Comparison of ENCODE assay signal across 12 cellular contexts in the genomic region with DNA sequence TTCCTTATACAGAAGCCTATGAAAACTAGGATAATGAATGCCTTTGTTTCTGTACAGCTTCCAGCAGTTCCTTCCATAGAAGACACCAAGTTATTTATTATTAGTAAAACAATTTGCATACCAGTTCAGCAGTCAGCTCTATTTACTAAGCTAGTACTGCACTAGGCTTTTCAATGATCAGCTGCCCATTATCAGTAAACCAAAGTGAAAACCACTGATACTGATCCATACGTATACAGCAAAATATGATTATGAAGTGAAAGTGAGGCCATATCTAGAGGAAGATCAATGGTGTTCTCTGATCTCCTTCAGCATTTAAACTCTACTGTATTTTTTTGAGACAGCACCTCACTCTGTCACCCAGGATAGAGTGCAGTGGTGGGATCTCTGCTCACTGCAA. TPM values are rescaled to one million over a fixed set of nuclear protein-coding genes. Genes with fewer than 3 reads are reported as not detected.
DNase-seq lines count a peak whose midpoint lies in the region; ATAC-seq and TF ChIP-seq lines count a peak whose summit lies in the region.
"Had no signal": no experiment of that assay in that cellular context is flagged by ENCODE, and none has a peak within 500 bp of the region (broad histone marks: within the 10 kb centered on the region; RNA-seq: fewer than 3 reads in every experiment).

No MANE protein-coding gene starts in this region.

- peaks cover 78% of the 10 kb centered on the region for H3K4me1 Mint-ChIP-seq in activated T-cell treated with anti-CD3 and anti-CD28 coated beads, Interleukin-2, amount 50 U/mL, for 24 hours (ENCODE audit: low read depth)
- H3K4me1 Mint-ChIP-seq in activated T-helper 2 cell treated with anti-CD3 and anti-CD28 coated beads, Interferon-gamma antibody, Interleukin-2, Interleukin-4, amounts not matched to agents 10 μg/mL and 5 μg/mL and 100 μg/mL, durations not matched to agents 14 hours and 24 hours and 36 hours (ENCODE audit: low read depth), result peaks cover 65% of the 10 kb centered on the region
- H3K4me1 Mint-ChIP-seq in stimulated activated naive CD8-positive, alpha-beta T cell treated with anti-CD3 and anti-CD28 coated beads, Interleukin-15, amount 100 ng/mL, for 72 hours, result peaks cover 69% of the 10 kb centered on the region

- no peak overlapping the region for H2BK15ac ChIP-seq in mesendoderm (replicated peaks; ENCODE audit: low read depth)

- peaks cover 5% of the 10 kb centered on the region for H3K4me1 ChIP-seq in mesendoderm (ENCODE audit: control insufficient read depth, low read depth, low read length)

- H3K36me3 ChIP-seq in mesendoderm (ENCODE audit: control insufficient read depth, insufficient read depth, low read length), result peaks cover 22% of the 10 kb centered on the region

- H3K27ac ChIP-seq in mesendoderm (ENCODE audit: low read depth, low read length), result no peak overlapping the region

- H3K23ac ChIP-seq in mesendoderm (ENCODE audit: low read length), result no peak overlapping the region

- no peaks in the 10 kb centered on the region for H3K9me3 Mint-ChIP-seq in activated T-cell treated with anti-CD3 and anti-CD28 coated beads, Interleukin-2, amount 50 U/mL, for 24 hours
- no peaks in the 10 kb centered on the region for H3K9me3 Mint-ChIP-seq in activated T-helper 2 cell treated with anti-CD3 and anti-CD28 coated beads, Interferon-gamma antibody, Interleukin-2, Interleukin-4, amounts not matched to agents 10 μg/mL and 5 μg/mL and 100 μg/mL, durations not matched to agents 14 hours and 24 hours and 36 hours
- no peaks in the 10 kb centered on the region for H3K9me3 Mint-ChIP-seq in stimulated activated naive CD8-positive, alpha-beta T cell treated with anti-CD3 and anti-CD28 coated beads, Interleukin-15, amount 100 ng/mL, for 72 hours

- H3K27me3 ChIP-seq in mesendoderm (ENCODE audit: insufficient read depth, low read length, poor library complexity), result no peaks in the 10 kb centered on the region
- H3K27me3 ChIP-seq: transverse colon had no signal

- H3K18ac ChIP-seq in mesendoderm (ENCODE audit: low read length), result no peak overlapping the region

- DNase-seq in activated T-cell treated with anti-CD3 and anti-CD28 coated beads, Interleukin-2, amount 50 U/mL, for 24 hours, result no peak
- DNase-seq in activated T-cell treated with anti-CD3 and anti-CD28 coated beads, Interleukin-2, amount 50 U/mL, for 1 hour, result no peak
- DNase-seq in activated T-helper 2 cell treated with anti-CD3 and anti-CD28 coated beads, Interferon-gamma antibody, Interleukin-2, Interleukin-4, amounts not matched to agents 10 μg/mL and 5 μg/mL and 100 μg/mL, durations not matched to agents 14 hours and 24 hours and 36 hours (ENCODE audit: low spot score), result no peak
- no peak for DNase-seq in fibroblast of villous mesenchyme (ENCODE audit: low read depth)
- DNase-seq in stimulated activated naive CD8-positive, alpha-beta T cell treated with anti-CD3 and anti-CD28 coated beads, Interleukin-15, amount 100 ng/mL, for 72 hours, result no peak
- DNase-seq in mesendoderm, result no peak
- DNase-seq: activated CD4-positive, CD25-positive, alpha-beta regulatory T cell; RPMI8226; stimulated activated CD4-positive, alpha-beta T cell treated with anti-CD3 and anti-CD28 coated beads, Interleukin-2, amount 100 ng/mL, for 48 hours; transverse colon had no signal

- no peak overlapping the region for H3K4me2 ChIP-seq in mesendoderm (ENCODE audit: low read length)

- H3K4ac ChIP-seq in mesendoderm (ENCODE audit: low read depth, low read length), result no peak overlapping the region

- peak overlapping the region; percentile 10 for H3K4me3 ChIP-seq in fibroblast of villous mesenchyme (ENCODE audit: low read depth, low read length)
- H3K4me3 ChIP-seq in mesendoderm (ENCODE audit: low read length), result no peak overlapping the region

- no peak overlapping the region for H2BK5ac ChIP-seq in mesendoderm (ENCODE audit: low read length)

- H2BK120ac ChIP-seq in mesendoderm (ENCODE audit: low read depth, low read length), result no peak overlapping the region

- no CpG with 5 or more reads among the region's 1 CpG for WGBS in mesendoderm (ENCODE audit: extremely low coverage, insufficient coverage, low lambda C conversion rate)

- no peak for ATAC-seq in stimulated activated naive CD8-positive, alpha-beta T cell treated with anti-CD3 and anti-CD28 coated beads, Interleukin-15, amount 100 ng/mL, for 72 hours
- ATAC-seq in GM18519 (IDR thresholded peaks at IDR 0.05; ENCODE audit: low FRiP score, unreplicated experiment) (no peak), HG03135 (IDR thresholded peaks at IDR 0.05; ENCODE audit: unreplicated experiment) (no peak)

- H3K36me3 Mint-ChIP-seq in activated T-cell treated with anti-CD3 and anti-CD28 coated beads, Interleukin-2, amount 50 U/mL, for 24 hours (ENCODE audit: low read depth), result peaks cover 94% of the 10 kb centered on the region
- H3K36me3 Mint-ChIP-seq in activated T-helper 2 cell treated with anti-CD3 and anti-CD28 coated beads, Interferon-gamma antibody, Interleukin-2, Interleukin-4, amounts not matched to agents 10 μg/mL and 5 μg/mL and 100 μg/mL, durations not matched to agents 14 hours and 24 hours and 36 hours (ENCODE audit: low read depth), result peaks cover 90% of the 10 kb centered on the region

- H3K27me3 Mint-ChIP-seq in activated T-cell treated with anti-CD3 and anti-CD28 coated beads, Interleukin-2, amount 50 U/mL, for 24 hours, result no peaks in the 10 kb centered on the region
- H3K27me3 Mint-ChIP-seq in activated T-helper 2 cell treated with anti-CD3 and anti-CD28 coated beads, Interferon-gamma antibody, Interleukin-2, Interleukin-4, amounts not matched to agents 10 μg/mL and 5 μg/mL and 100 μg/mL, durations not matched to agents 14 hours and 24 hours and 36 hours (ENCODE audit: low read depth), result no peaks in the 10 kb centered on the region
- no peaks in the 10 kb centered on the region for H3K27me3 Mint-ChIP-seq in stimulated activated naive CD8-positive, alpha-beta T cell treated with anti-CD3 and anti-CD28 coated beads, Interleukin-15, amount 100 ng/mL, for 72 hours

- no peak overlapping the region for H4K5ac ChIP-seq in mesendoderm (ENCODE audit: low read length)

- H3K9ac ChIP-seq in mesendoderm (ENCODE audit: low read length), result no peak overlapping the region

- peak overlapping the region; percentile 100 for H3K27ac Mint-ChIP-seq in activated T-cell treated with anti-CD3 and anti-CD28 coated beads, Interleukin-2, amount 50 U/mL, for 24 hours
- H3K27ac Mint-ChIP-seq in activated T-helper 2 cell treated with anti-CD3 and anti-CD28 coated beads, Interferon-gamma antibody, Interleukin-2, Interleukin-4, amounts not matched to agents 10 μg/mL and 5 μg/mL and 100 μg/mL, durations not matched to agents 14 hours and 24 hours and 36 hours, result peak overlapping the region; percentile 48
- H3K27ac Mint-ChIP-seq in stimulated activated naive CD8-positive, alpha-beta T cell treated with anti-CD3 and anti-CD28 coated beads, Interleukin-15, amount 100 ng/mL, for 72 hours, result peak overlapping the region in 1 of 2 donors; percentile 51

- TF ChIP-seq CTCF in fibroblast of villous mesenchyme (IDR thresholded peaks at IDR 0.05; ENCODE audit: insufficient read depth, low read depth, low read length), result no peak

- no peak overlapping the region for H3K56ac ChIP-seq in mesendoderm (ENCODE audit: low read length)

- intact Hi-C loops in activated T-helper 2 cell treated with anti-CD3 and anti-CD28 coated beads, Interferon-gamma antibody, Interleukin-2, Interleukin-4, amounts not matched to agents 10 μg/mL and 5 μg/mL and 100 μg/mL, durations not matched to agents 14 hours and 24 hours and 36 hours (cut with micrococcal nuclease), result no loop called here

- peak overlapping the region; percentile 98 for H3K4me3 Mint-ChIP-seq in activated T-cell treated with anti-CD3 and anti-CD28 coated beads, Interleukin-2, amount 50 U/mL, for 24 hours
- peak overlapping the region; percentile 99 for H3K4me3 Mint-ChIP-seq in activated T-helper 2 cell treated with anti-CD3 and anti-CD28 coated beads, Interferon-gamma antibody, Interleukin-2, Interleukin-4, amounts not matched to agents 10 μg/mL and 5 μg/mL and 100 μg/mL, durations not matched to agents 14 hours and 24 hours and 36 hours (ENCODE audit: low read depth)
- peak overlapping the region; percentile 71 to 95 for H3K4me3 Mint-ChIP-seq in stimulated activated naive CD8-positive, alpha-beta T cell treated with anti-CD3 and anti-CD28 coated beads, Interleukin-15, amount 100 ng/mL, for 72 hours

- H2AK5ac ChIP-seq in mesendoderm (ENCODE audit: low read length), result no peak overlapping the region

- H4K8ac ChIP-seq in mesendoderm (ENCODE audit: low read depth, low read length), result no peak overlapping the region

- peaks cover 13% of the 10 kb centered on the region for H3K79me1 ChIP-seq in mesendoderm (ENCODE audit: low read length)

- H3K79me2 ChIP-seq in mesendoderm (ENCODE audit: control insufficient read depth, insufficient read depth, low read length), result peaks cover 43% of the 10 kb centered on the region

RNA-seq across cellular contexts. Expression of gene TPT1, which starts 3.2 kb away (rescaled TPM):
- 2,606 and 2,653 TPM in 2 replicates for total RNA-seq in activated T-helper 2 cell treated with anti-CD3 and anti-CD28 coated beads, Interferon-gamma antibody, Interleukin-2, Interleukin-4, amounts not matched to agents 10 μg/mL and 5 μg/mL and 100 μg/mL, durations not matched to agents 14 hours and 24 hours and 36 hours
- total RNA-seq in fibroblast of villous mesenchyme, result 1,653 and 2,345 TPM in 2 replicates
- 2,379 TPM for polyA plus RNA-seq in mesendoderm (2013, experiment 1 of 2)
- 2,407 TPM for polyA plus RNA-seq in mesendoderm (2013, experiment 2 of 2)
